ENCODE assay signal across 8 cellular contexts in genomic region chr3:158109295-158109803, GRCh38. TPM values are rescaled to one million over a fixed set of nuclear protein-coding genes. Genes with fewer than 3 reads are reported as not detected.
A peak's percentile ranks its signal among the peaks of the same experiment; 100 is the strongest.
DNase-seq lines count a peak whose midpoint lies in the region; ATAC-seq and TF ChIP-seq lines count a peak whose summit lies in the region.

No MANE protein-coding gene starts in this region.

- H3K27me3 ChIP-seq in SJSA1 (replicated peaks) = no peaks in the 10 kb centered on the region

- no peak for DNase-seq in AG09309 (ENCODE audit: low read depth)
- no peak for DNase-seq in SJSA1 (ENCODE audit: low read depth in 1 of 2, low spot score in 2 of 2)
- no peak for DNase-seq in glutamatergic neuron
- DNase-seq in stimulated activated CD8-positive, alpha-beta memory T cell treated with anti-CD3 and anti-CD28 coated beads, Interleukin-4, amount 100 ng/mL, for 48 hours = peak; percentile 33
- DNase-seq in NCI-H524 (lab: John Stamatoyannopoulos, UW) = no peak
- no peak for DNase-seq in HT-29 (ENCODE audit: low spot score)
- no peak for DNase-seq in NCI-H1417 (lab: John Stamatoyannopoulos, UW)

- peaks cover 3% of the 10 kb centered on the region for H3K36me3 Mint-ChIP-seq in glutamatergic neuron (ENCODE audit: unreplicated experiment)

- peak overlapping the region; percentile 73 for H3K27ac ChIP-seq in SJSA1

- H3K9me3 ChIP-seq in SJSA1 (replicated peaks) = 0 out of 2 replicates have a peak, but pooled peaks cover 3% of the 10 kb centered on the region

- ATAC-seq in GM21447 (IDR thresholded peaks at IDR 0.05; ENCODE audit: unreplicated experiment) = peak; percentile 7

- peaks cover 39% of the 10 kb centered on the region for H3K27me3 Mint-ChIP-seq in glutamatergic neuron (ENCODE audit: unreplicated experiment)

- H3K9me3 Mint-ChIP-seq in glutamatergic neuron (ENCODE audit: unreplicated experiment) = peaks cover 45% of the 10 kb centered on the region

- peak overlapping the region; percentile 94 for H3K4me3 Mint-ChIP-seq in glutamatergic neuron (ENCODE audit: unreplicated experiment)

- peaks cover 21% of the 10 kb centered on the region for H3K4me1 ChIP-seq in SJSA1 (replicated peaks)

- peaks cover 3% of the 10 kb centered on the region for H3K36me3 ChIP-seq in SJSA1

- TF ChIP-seq CTCF in AG09309 (IDR thresholded peaks at IDR 0.05; ENCODE audit: control insufficient read depth, insufficient read depth, low read depth, low read length, missing control alignments) (no peak), glutamatergic neuron (IDR thresholded peaks at IDR 0.05; ENCODE audit: partially characterized antibody, unreplicated experiment) (no peak)

- peak overlapping the region; percentile 97 for H3K27ac Mint-ChIP-seq in glutamatergic neuron (ENCODE audit: unreplicated experiment)

- H3K4me3 ChIP-seq in AG09309 (ENCODE audit: control insufficient read depth, low read depth, low read length) = peak overlapping the region; percentile 90
- peak overlapping the region; percentile 70 for H3K4me3 ChIP-seq in SJSA1

- H3K4me1 Mint-ChIP-seq in glutamatergic neuron (ENCODE audit: low read depth, unreplicated experiment) = peaks cover 29% of the 10 kb centered on the region

RNA-seq across cellular contexts. Expression of gene RSRC1, which starts 0.5 kb away (rescaled TPM):
- 37.9 and 39.9 TPM in 2 replicates for total RNA-seq in SJSA1 (2014; rRNA removed; shearing (Covaris generic))
- 93.9 TPM for total RNA-seq in glutamatergic neuron (ENCODE audit: unreplicated experiment)
- 17.4 and 17.8 TPM in 2 replicates for total RNA-seq in HT-29 (2014; rRNA removed; shearing (Covaris generic))

RNA-seq across cellular contexts. Expression of gene SHOX2, which starts 3.1 kb away (rescaled TPM):
- total RNA-seq in SJSA1 (2014; rRNA removed; shearing (Covaris generic)) = 7.1 and 8.0 TPM in 2 replicates
- total RNA-seq in glutamatergic neuron (ENCODE audit: unreplicated experiment) = 264 TPM
- total RNA-seq in HT-29 (2014; rRNA removed; shearing (Covaris generic)) = not detected in 2 replicates

Comparison
In these comparisons a context has a peak if more than half of its experiments do, and no peak if none do; other contexts are left out.
1. RNA of gene SHOX2, which starts 3.1 kb away (total RNA-seq): 264 TPM in glutamatergic neuron (single experiment); 7.1 to 8.0 TPM in SJSA1 and not detected in HT-29; every median in the first group is over 10 times any median in the second.